In the genomic region with DNA sequence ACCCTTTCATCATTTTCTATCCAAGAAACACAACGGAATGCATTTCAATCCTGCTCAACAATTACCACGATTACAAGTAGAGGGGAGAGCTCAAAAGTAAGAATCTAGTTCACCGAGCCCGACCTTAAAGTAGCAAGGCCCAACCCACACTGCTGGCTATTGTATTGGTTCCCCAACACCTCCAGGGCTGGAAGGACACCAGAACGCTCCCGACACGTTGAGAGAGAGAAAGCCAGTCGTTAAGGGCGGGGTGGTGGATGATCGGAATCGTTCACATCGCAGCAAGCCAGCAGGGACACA, we compare ENCODE assay signal across 8 cellular contexts. TPM values are rescaled to one million over a fixed set of nuclear protein-coding genes. Genes with fewer than 3 reads are reported as not detected.
DNase-seq lines count a peak whose midpoint lies in the region; ATAC-seq, FAIRE-seq and TF ChIP-seq lines count a peak whose summit lies in the region.

No MANE protein-coding gene starts in this region.

- H3K9ac ChIP-seq in HUES48 (ENCODE audit: low read depth, low read length), result peak overlapping the region; percentile 71

- CTCF ChIA-PET in HEK293T (lab: Yijun Ruan, JAX), result no interaction called here

- FAIRE-seq in bronchial epithelial cell (lab: Jason Lieb, UNC), result no peak

- peak overlapping the region; percentile 49 to 93 (median 84) for H3K27ac Mint-ChIP-seq in naive B cell

- no peaks in the 10 kb centered on the region for H3K36me3 ChIP-seq in HUES48 (ENCODE audit: control insufficient read depth, insufficient read depth, low read length)
- H3K36me3 ChIP-seq in bronchial epithelial cell (ENCODE audit: control insufficient read depth, insufficient read depth, low read length), result no peaks in the 10 kb centered on the region

- H3K4me3 ChIP-seq in HUES48 (ENCODE audit: low read depth, low read length), result peak overlapping the region; percentile 89
- peak overlapping the region; percentile 95 for H3K4me3 ChIP-seq in bronchial epithelial cell (ENCODE audit: low read depth, low read length)

- H3K27me3 ChIP-seq in HUES48 (ENCODE audit: control insufficient read depth, insufficient read depth, low read length) (no peaks in the 10 kb centered on the region; the same call in 1 of the 2 replicates), bronchial epithelial cell (ENCODE audit: control insufficient read depth, insufficient read depth, low read length) (no peaks in the 10 kb centered on the region)

- H3K4me1 Mint-ChIP-seq in naive B cell, result peaks cover 14 to 42% (median 34%) of the 10 kb centered on the region in 3 donors

- ATAC-seq in naive B cell (ENCODE audit: low read depth in 2 of 2) (peak; percentile 20 to 22), GM18498 (IDR thresholded peaks at IDR 0.05; ENCODE audit: unreplicated experiment) (no peak)

- H3K27ac ChIP-seq in HUES48 (ENCODE audit: low read depth, low read length), result peak overlapping the region; percentile 73

- DNase-seq in COR-L47 (lab: John Stamatoyannopoulos, UW) (peak; percentile 39), bronchial epithelial cell (ENCODE audit: low read depth) (peak; percentile 54), naive B cell (no peak), HEK293T (ENCODE audit: extremely low spot score) (no peak), GM10266 (ENCODE audit: extremely low spot score) (no peak)
- no peak for DNase-seq in effector CD4-positive, alpha-beta T cell

- peaks cover 4% of the 10 kb centered on the region; the same call in 1 of the 2 replicates for H3K4me1 ChIP-seq in HUES48 (ENCODE audit: control insufficient read depth, insufficient read depth, low read length)

- POLR2A ChIA-PET in HEK293T (lab: Yijun Ruan, JAX), result interaction anchor here (1.0 kb wide), 1 partner anchor 18 kb away, joined by 5 read pairs; no protein-coding TSS in a partner anchor

- no peaks in the 10 kb centered on the region for H3K27me3 Mint-ChIP-seq in naive B cell

- peaks cover 3% of the 10 kb centered on the region; the same call in 1 of the 2 replicates for H3K9me3 ChIP-seq in HUES48 (ENCODE audit: control insufficient read depth, insufficient read depth, low read length)

- H3K4me3 Mint-ChIP-seq in naive B cell, result peak overlapping the region; percentile 89 to 98 (median 94)

- H3K9me3 Mint-ChIP-seq in naive B cell, result no peaks in the 10 kb centered on the region

- no peaks in the 10 kb centered on the region for H3K36me3 Mint-ChIP-seq in naive B cell

- TF ChIP-seq CTCF in bronchial epithelial cell (IDR thresholded peaks at IDR 0.05; ENCODE audit: insufficient read depth, low read length, severe bottlenecking) (no peak), GM10266 (IDR thresholded peaks at IDR 0.05; ENCODE audit: control insufficient read depth, insufficient read depth, low read depth, missing control alignments) (no peak)

TF ChIP-seq in HEK293T, 16 proteins besides CTCF, POLR2A, EP300 and RAD21:
- TF ChIP-seq NFRKB (IDR thresholded peaks at IDR 0.05) (no peak), CTBP1 (IDR thresholded peaks at IDR 0.05; ENCODE audit: borderline replicate concordance) (no peak), FOXA1 (IDR thresholded peaks at IDR 0.05) (no peak), LEF1 (IDR thresholded peaks at IDR 0.05; ENCODE audit: borderline replicate concordance) (no peak), TARDBP (IDR thresholded peaks at IDR 0.05) (no peak), ZNF384 (IDR thresholded peaks at IDR 0.05) (no peak), HDGF (IDR thresholded peaks at IDR 0.05; ENCODE audit: borderline replicate concordance) (no peak), ARNT (IDR thresholded peaks at IDR 0.05) (no peak), FOXK2 (IDR thresholded peaks at IDR 0.05) (no peak)

RNA-seq across cellular contexts. Expression of gene CKAP5, which starts 0.7 kb away (rescaled TPM):
- total RNA-seq in bronchial epithelial cell, result 41.6 and 51.8 TPM in 2 replicates
- 10 to 100 TPM in 2 of 6 donors, 1 to 10 TPM in 3, not detected in 1; 6.7 to 16.0 (median 9.8) TPM for polyA plus RNA-seq in naive B cell (ENCODE audit: low read depth in 6 of 6)

Comparison
In these comparisons a context has a peak if more than half of its experiments do, and no peak if none do; other contexts are left out.
1. DNase-seq: peak in COR-L47 (single experiment) and bronchial epithelial cell (single experiment); none in naive B cell (single experiment), effector CD4-positive, alpha-beta T cell (single experiment), HEK293T (single experiment) and GM10266 (single experiment).